11 cellular contexts compared by ENCODE assay signal in genomic region chr1:46675549-46676314, GRCh38. TPM values are rescaled to one million over a fixed set of nuclear protein-coding genes. Genes with fewer than 3 reads are reported as not detected.
DNase-seq lines count a peak whose midpoint lies in the region; ATAC-seq and TF ChIP-seq lines count a peak whose summit lies in the region.
"Had no signal": no experiment of that assay in that cellular context is flagged by ENCODE, and none has a peak within 500 bp of the region (broad histone marks: within the 10 kb centered on the region; RNA-seq: fewer than 3 reads in every experiment).

No MANE protein-coding gene starts in this region.

- H3K27ac ChIP-seq in IMR-90 (ENCODE audit: insufficient read depth, low read length) (no peak overlapping the region), iPS-18a (ENCODE audit: low read length) (peak overlapping the region; percentile 61), breast epithelium (no peak overlapping the region), ascending aorta (no peak overlapping the region)
- H3K27ac ChIP-seq: colonic mucosa had no signal

- DNase-seq in IMR-90, result no peak
- DNase-seq in NCI-H1436 treated with DMSO at 0.1 percent for 48 hours (lab: John Stamatoyannopoulos, UW), result no peak
- no peak for DNase-seq in G401 (ENCODE audit: low spot score)
- DNase-seq in breast epithelium (ENCODE audit: low spot score in 2 of 2), result no peak
- no peak for DNase-seq in ascending aorta (ENCODE audit: low spot score in 2 of 2)
- DNase-seq: colonic mucosa, NCI-H774 had no signal

- no peak overlapping the region for H3K56ac ChIP-seq in IMR-90 (ENCODE audit: extremely low read depth, insufficient read depth, low read length)

- in situ Hi-C loops in IMR-90 (cut with MboI; ENCODE audit: low sequenced_read_pairs) (no loop called here), G401 (cut with HindIII; ENCODE audit: low sequenced_read_pairs) (no loop called here)

- TF ChIP-seq POLR2A in IMR-90 (IDR thresholded peaks at IDR 0.05; ENCODE audit: low read depth, low read length) (no peak), breast epithelium (IDR thresholded peaks at IDR 0.05) (no peak)

- no peak overlapping the region for H4K91ac ChIP-seq in IMR-90 (ENCODE audit: insufficient read depth, low read depth, low read length)

- peaks cover 14% of the 10 kb centered on the region for H3K9me1 ChIP-seq in IMR-90 (ENCODE audit: insufficient read depth, low read length)

- no peaks in the 10 kb centered on the region; a peak in 2 of 4 replicates for H3K79me1 ChIP-seq in IMR-90 (ENCODE audit: low read depth in 1 of 2, low read length in 2 of 2)

- H2BK5ac ChIP-seq in IMR-90 (ENCODE audit: low read depth, low read length, poor library complexity, severe bottlenecking), result no peak overlapping the region

- no peak overlapping the region for H3K18ac ChIP-seq in IMR-90 (ENCODE audit: low read depth, low read length)

- TF ChIP-seq CTCF in IMR-90 (conservative IDR thresholded peaks at IDR 0.05; ENCODE audit: low read depth, low read length) (no peak), breast epithelium (IDR thresholded peaks at IDR 0.05) (no peak), ascending aorta (IDR thresholded peaks at IDR 0.05) (no peak)

- no CpG with 5 or more reads among the region's 1 CpG for WGBS in IMR-90 (ENCODE audit: extremely low coverage in 2 of 2, insufficient read length in 1 of 2), 2 experiments

- CTCF ChIA-PET in IMR-90 (lab: Yijun Ruan, JAX), result no interaction called here

- no peak overlapping the region for H2AK9ac ChIP-seq in IMR-90 (replicated peaks; ENCODE audit: low read depth, low read length, poor library complexity)

- H4K8ac ChIP-seq in IMR-90 (ENCODE audit: low read depth in 2 of 2, low read length in 2 of 2), result no peak overlapping the region

- H3K4me3 ChIP-seq in IMR-90 (ENCODE audit: insufficient read depth, low read depth, low read length) (no peak overlapping the region), iPS-18a (ENCODE audit: low read length) (no peak overlapping the region), breast epithelium (no peak overlapping the region), ascending aorta (no peak overlapping the region)
- H3K4me3 ChIP-seq: colonic mucosa had no signal

- H4K5ac ChIP-seq in IMR-90 (ENCODE audit: low read depth, low read length), result no peak overlapping the region

- POLR2A ChIA-PET in IMR-90 (lab: Charles Lee; ENCODE audit: unreplicated experiment), result no interaction called here

- no peak for TF ChIP-seq RAD21 in IMR-90 (IDR thresholded peaks at IDR 0.05; ENCODE audit: low read length)

- peaks cover 18% of the 10 kb centered on the region for H3K36me3 ChIP-seq in IMR-90 (ENCODE audit: control insufficient read depth, insufficient read depth, low read length)
- H3K36me3 ChIP-seq in iPS-18a (ENCODE audit: control insufficient read depth, low read depth, low read length), result peaks cover 28% of the 10 kb centered on the region
- no peaks in the 10 kb centered on the region for H3K36me3 ChIP-seq in breast epithelium
- H3K36me3 ChIP-seq in ascending aorta, result peaks cover 39 to 57% of the 10 kb centered on the region in 2 donors
- H3K36me3 ChIP-seq: colonic mucosa had no signal

- H3K9me3 ChIP-seq in IMR-90 (ENCODE audit: control insufficient read depth, insufficient read depth, low read length) (no peaks in the 10 kb centered on the region), iPS-18a (ENCODE audit: control insufficient read depth, low read depth, low read length) (no peaks in the 10 kb centered on the region), breast epithelium (no peaks in the 10 kb centered on the region), ascending aorta (no peaks in the 10 kb centered on the region)
- H3K9me3 ChIP-seq: colonic mucosa had no signal

- dilution Hi-C loops in IMR-90 (cut with HindIII; ENCODE audit: low sequenced_read_pairs, unreplicated experiment), result no loop called here

- no peaks in the 10 kb centered on the region for H4K20me1 ChIP-seq in IMR-90 (ENCODE audit: insufficient read depth, low read length)

- intact Hi-C loops in IMR-90 (cut with micrococcal nuclease) (no loop called here), breast epithelium (cut with DNase I; ENCODE audit: low total_unique reads) (no loop called here), ascending aorta (cut with DNase I) (no loop called here)

- H2AK5ac ChIP-seq in IMR-90 (ENCODE audit: low read depth, low read length), result no peak overlapping the region

- no peak overlapping the region for H3K4ac ChIP-seq in IMR-90 (ENCODE audit: low read depth, low read length)

- H2BK120ac ChIP-seq in IMR-90 (ENCODE audit: low read depth, low read length), result no peak overlapping the region

- no TSS peak for BruUV-seq in IMR-90 (replicated peaks; lab: Mats Ljungman, UMichigan)

- H3K27me3 ChIP-seq in IMR-90 (ENCODE audit: control insufficient read depth, insufficient read depth, low read length) (no peaks in the 10 kb centered on the region), iPS-18a (ENCODE audit: control insufficient read depth, insufficient read depth, low read length) (no peaks in the 10 kb centered on the region), breast epithelium (no peaks in the 10 kb centered on the region), ascending aorta (no peaks in the 10 kb centered on the region)
- H3K27me3 ChIP-seq: colonic mucosa had no signal

- no peak overlapping the region for H3K14ac ChIP-seq in IMR-90 (replicated peaks; ENCODE audit: low read depth, low read length)

- H2BK20ac ChIP-seq in IMR-90 (ENCODE audit: low read depth, low read length), result no peak overlapping the region

- H3K4me1 ChIP-seq in IMR-90 (ENCODE audit: control insufficient read depth, insufficient read depth, low read length) (peaks cover 2% of the 10 kb centered on the region; the same call in 1 of the 2 replicates), iPS-18a (ENCODE audit: control insufficient read depth, low read depth, low read length) (peaks cover 19% of the 10 kb centered on the region), breast epithelium (no peaks in the 10 kb centered on the region), ascending aorta (no peaks in the 10 kb centered on the region)
- H3K4me1 ChIP-seq: colonic mucosa had no signal

- no peak overlapping the region for H2AFZ ChIP-seq in IMR-90 (replicated peaks; ENCODE audit: low read length, poor library complexity)

- no peak overlapping the region for H3K4me2 ChIP-seq in IMR-90 (ENCODE audit: low read depth, low read length)

- peak; percentile 46 for ATAC-seq in GM18499 (IDR thresholded peaks at IDR 0.05; ENCODE audit: insufficient read depth, unreplicated experiment)
- ATAC-seq in GM21423 (IDR thresholded peaks at IDR 0.05; ENCODE audit: unreplicated experiment), result peak; percentile 77
- peak; percentile 21; the same call in 1 of the 2 replicates for ATAC-seq in IMR-90 (ENCODE audit: low read depth)

- H3K9ac ChIP-seq in IMR-90 (ENCODE audit: low read depth, low read length), result no peak overlapping the region
- H3K9ac ChIP-seq in iPS-18a (ENCODE audit: low read length), result no peak overlapping the region

- no peak overlapping the region for H3K23ac ChIP-seq in IMR-90 (ENCODE audit: low read depth, low read length)

- no peak overlapping the region for H2BK15ac ChIP-seq in IMR-90 (ENCODE audit: low read depth, low read length)

TF ChIP-seq in IMR-90, 13 proteins besides CTCF, POLR2A, EP300 and RAD21:
- TF ChIP-seq CEBPB (IDR thresholded peaks at IDR 0.05; ENCODE audit: low read depth, low read length) (peak; percentile 30; the same call in 1 of the 2 replicates), NFE2L2 (IDR thresholded peaks at IDR 0.05; ENCODE audit: low read depth, low read length) (no peak)

RNA-seq across cellular contexts. Expression of gene TEX38, which starts 4.1 kb away (rescaled TPM):
- total RNA-seq in IMR-90 (2012; rRNA removed), result not detected in 2 replicates
- not detected in 2 replicates for polyA plus RNA-seq in IMR-90 (2012; rRNA removed)
- not detected in 2 replicates for polyA plus RNA-seq in IMR-90 (2012; cell fraction: cytosol; rRNA removed)
- 0.23 TPM in 1 of 2 replicates, not detected in the other for polyA plus RNA-seq in IMR-90 (2012; cell fraction: nucleus; rRNA removed; ENCODE audit: low replicate concordance)
- not detected in 2 replicates for total RNA-seq in G401 (2014; rRNA removed; shearing (Covaris generic))
- not detected for total RNA-seq in breast epithelium
- not detected for total RNA-seq in ascending aorta
- total RNA-seq: colonic mucosa, Daoy had no signal

RNA-seq across cellular contexts. Expression of gene ATPAF1, which starts 7.6 kb away (rescaled TPM):
- total RNA-seq in IMR-90 (2012; rRNA removed), result 52.2 and 80.3 TPM in 2 replicates
- polyA plus RNA-seq in IMR-90 (2012; rRNA removed), result 45.4 and 55.5 TPM in 2 replicates
- 19.9 and 67.2 TPM in 2 replicates for polyA plus RNA-seq in IMR-90 (2012; cell fraction: cytosol; rRNA removed)
- polyA plus RNA-seq in IMR-90 (2012; cell fraction: nucleus; rRNA removed; ENCODE audit: low replicate concordance), result 8.4 and 36.0 TPM in 2 replicates
- total RNA-seq in G401 (2014; rRNA removed; shearing (Covaris generic)), result 96.9 and 115 TPM in 2 replicates
- total RNA-seq in breast epithelium, result 10 to 100 TPM; 42.3 to 68.8 (median 44.8) TPM
- 23.6 TPM for total RNA-seq in ascending aorta

RNA-seq across cellular contexts. Expression of gene EFCAB14, which starts 43.2 kb away (rescaled TPM):
- total RNA-seq in IMR-90 (2012; rRNA removed) (39.2 and 43.0 TPM in 2 replicates), breast epithelium (100 to 1,000 TPM in 2 of 3 donors, 10 to 100 TPM in 1; 92.8 to 128 (median 106) TPM), ascending aorta (99.8 TPM)
- polyA plus RNA-seq in IMR-90 (2012; rRNA removed), result 25.5 and 28.6 TPM in 2 replicates
- polyA plus RNA-seq in IMR-90 (2012; cell fraction: cytosol; rRNA removed), result 7.8 and 10.3 TPM in 2 replicates
- polyA plus RNA-seq in IMR-90 (2012; cell fraction: nucleus; rRNA removed; ENCODE audit: low replicate concordance), result 5.0 and 31.4 TPM in 2 replicates
- total RNA-seq in G401 (2014; rRNA removed; shearing (Covaris generic)), result 18.0 and 28.8 TPM in 2 replicates

RNA-seq across cellular contexts. Expression of gene MOB3C, which starts 59.1 kb away (rescaled TPM):
- total RNA-seq in IMR-90 (2012; rRNA removed) (6.4 and 7.3 TPM in 2 replicates), breast epithelium (10 to 100 TPM; 10.5 to 14.5 (median 14.1) TPM), ascending aorta (16.1 TPM)
- polyA plus RNA-seq in IMR-90 (2012; rRNA removed), result 8.3 and 9.0 TPM in 2 replicates
- 7.2 and 9.7 TPM in 2 replicates for polyA plus RNA-seq in IMR-90 (2012; cell fraction: cytosol; rRNA removed)
- polyA plus RNA-seq in IMR-90 (2012; cell fraction: nucleus; rRNA removed; ENCODE audit: low replicate concordance), result 22.3 and 26.0 TPM in 2 replicates
- total RNA-seq in G401 (2014; rRNA removed; shearing (Covaris generic)), result 4.0 and 6.8 TPM in 2 replicates

Comparison
In these comparisons a context has a peak if more than half of its experiments do, and no peak if none do; other contexts are left out.
1. ATAC-seq: peak in every context shown above with its lines; median percentile 77 in GM21423; 46 in GM18499; 21 in IMR-90.